ENCODE assay signal across 8 cellular contexts in genomic region chr1:205631010-205631726, GRCh38. TPM values are rescaled to one million over a fixed set of nuclear protein-coding genes. Genes with fewer than 3 reads are reported as not detected.
DNase-seq lines count a peak whose midpoint lies in the region; ATAC-seq and TF ChIP-seq lines count a peak whose summit lies in the region.

No MANE protein-coding gene starts in this region.

- TF ChIP-seq CTCF in IMR-90 (conservative IDR thresholded peaks at IDR 0.05; ENCODE audit: low read depth, low read length), result no peak
- TF ChIP-seq CTCF in OCI-LY3 (IDR thresholded peaks at IDR 0.05; ENCODE audit: low read depth, low read length), result no peak

- H2AFZ ChIP-seq in IMR-90 (replicated peaks; ENCODE audit: low read length, poor library complexity) (peak overlapping the region; percentile 93), OCI-LY3 (ENCODE audit: low read depth, low read length) (no peak overlapping the region)

- H2BK5ac ChIP-seq in IMR-90 (ENCODE audit: low read depth, low read length, poor library complexity, severe bottlenecking), result peak overlapping the region; percentile 87

- WGBS in IMR-90 (ENCODE audit: extremely low coverage in 2 of 2, insufficient read length in 1 of 2), 2 experiments, result 0% methylated on average over 27 of the region's 73 CpGs; no CpG with 5 or more reads in 1 of the 2 experiments

- no peaks in the 10 kb centered on the region for H3K9me3 ChIP-seq in IMR-90 (ENCODE audit: control insufficient read depth, insufficient read depth, low read length)
- no peaks in the 10 kb centered on the region for H3K9me3 ChIP-seq in OCI-LY3 (ENCODE audit: insufficient read depth, low read length)
- no peaks in the 10 kb centered on the region for H3K9me3 ChIP-seq in mucosa of stomach (ENCODE audit: control insufficient read depth, low read length)

- H3K18ac ChIP-seq in IMR-90 (ENCODE audit: low read depth, low read length), result peak overlapping the region; percentile 90

- peaks cover 49% of the 10 kb centered on the region for H3K79me2 ChIP-seq in OCI-LY3 (ENCODE audit: low read length)

- H3K4me3 ChIP-seq in IMR-90 (ENCODE audit: insufficient read depth, low read depth, low read length) (peak overlapping the region; percentile 99), OCI-LY3 (ENCODE audit: low read length) (peak overlapping the region; percentile 90), mucosa of stomach (ENCODE audit: low read length) (peak overlapping the region; percentile 48)

- H3K27me3 ChIP-seq in IMR-90 (ENCODE audit: control insufficient read depth, insufficient read depth, low read length), result no peaks in the 10 kb centered on the region
- no peaks in the 10 kb centered on the region for H3K27me3 ChIP-seq in OCI-LY3 (ENCODE audit: low read depth, low read length)
- H3K27me3 ChIP-seq in mucosa of stomach (ENCODE audit: control insufficient read depth, insufficient read depth, low read length), result no peaks in the 10 kb centered on the region

- H3K27ac ChIP-seq in IMR-90 (ENCODE audit: insufficient read depth, low read length), result peak overlapping the region; percentile 98
- H3K27ac ChIP-seq in OCI-LY3 (ENCODE audit: low read length), result peak overlapping the region; percentile 93
- H3K27ac ChIP-seq in epithelial cell of prostate, result peak overlapping the region; percentile 95

- DNase-seq in DMS114 treated with DMSO at 0.1 percent for 48 hours (lab: John Stamatoyannopoulos, UW; ENCODE audit: unreplicated experiment) (peak; percentile 30), IMR-90 (peak; percentile 76), activated T-cell treated with anti-CD3 and anti-CD28 coated beads for 24 hours (ENCODE audit: low read depth) (peak; percentile 74), epithelial cell of prostate (ENCODE audit: low read depth, low spot score) (no peak)
- peak; percentile 84 for DNase-seq in stimulated activated CD8-positive, alpha-beta memory T cell treated with anti-CD3 and anti-CD28 coated beads, Interleukin-4, amount 100 ng/mL, for 48 hours

- H3K36me3 ChIP-seq in IMR-90 (ENCODE audit: control insufficient read depth, insufficient read depth, low read length) (no peaks in the 10 kb centered on the region), OCI-LY3 (replicated peaks; ENCODE audit: low read depth, low read length) (peaks cover 23% of the 10 kb centered on the region), mucosa of stomach (ENCODE audit: control insufficient read depth, insufficient read depth, low read length) (no peaks in the 10 kb centered on the region)

- H2AK9ac ChIP-seq in IMR-90 (replicated peaks; ENCODE audit: low read depth, low read length, poor library complexity), result peak overlapping the region; percentile 91

- no peak for TF ChIP-seq RAD21 in IMR-90 (IDR thresholded peaks at IDR 0.05; ENCODE audit: low read length)

- peaks cover 6 to 38% of the 10 kb centered on the region in 2 experiments; a peak in 2 of 4 replicates for H3K79me1 ChIP-seq in IMR-90 (ENCODE audit: low read depth in 1 of 2, low read length in 2 of 2)

- intact Hi-C loops in IMR-90 (cut with micrococcal nuclease), result no loop called here

- H4K5ac ChIP-seq in IMR-90 (ENCODE audit: low read depth, low read length), result peak overlapping the region; percentile 89

- peak overlapping the region; percentile 65 for H3K14ac ChIP-seq in IMR-90 (replicated peaks; ENCODE audit: low read depth, low read length)

- H4K20me1 ChIP-seq in IMR-90 (ENCODE audit: insufficient read depth, low read length) (peaks cover 17% of the 10 kb centered on the region; the same call in 1 of the 2 replicates), OCI-LY3 (ENCODE audit: insufficient read depth, low read length) (peaks cover 33% of the 10 kb centered on the region)

- ATAC-seq in GM21576 (IDR thresholded peaks at IDR 0.05; ENCODE audit: unreplicated experiment) (peak; percentile 57), IMR-90 (ENCODE audit: low read depth) (peak; percentile 65)

- dilution Hi-C loops in IMR-90 (cut with HindIII; ENCODE audit: low sequenced_read_pairs, unreplicated experiment), result no loop called here

- peak overlapping the region; percentile 42; the same call in 1 of the 3 replicates for H2BK15ac ChIP-seq in IMR-90 (ENCODE audit: low read depth, low read length)

- POLR2A ChIA-PET in IMR-90 (lab: Charles Lee; ENCODE audit: unreplicated experiment), result no interaction called here

- H2AK5ac ChIP-seq in IMR-90 (ENCODE audit: low read depth, low read length), result no peak overlapping the region

- peak overlapping the region; percentile 93 for H3K56ac ChIP-seq in IMR-90 (ENCODE audit: extremely low read depth, insufficient read depth, low read length)

- peaks cover 6% of the 10 kb centered on the region; the same call in 1 of the 2 replicates for H3K9me1 ChIP-seq in IMR-90 (ENCODE audit: insufficient read depth, low read length)

- H2BK120ac ChIP-seq in IMR-90 (ENCODE audit: low read depth, low read length), result peak overlapping the region; percentile 22

- H3K9ac ChIP-seq in IMR-90 (ENCODE audit: low read depth, low read length), result peak overlapping the region; percentile 93
- peak overlapping the region; percentile 91 for H3K9ac ChIP-seq in OCI-LY3 (ENCODE audit: low read length)
- H3K9ac ChIP-seq in mucosa of stomach (ENCODE audit: low read length), result peak overlapping the region; percentile 78

- peak; percentile 76 for TF ChIP-seq POLR2A in IMR-90 (IDR thresholded peaks at IDR 0.05; ENCODE audit: low read depth, low read length)

- H4K91ac ChIP-seq in IMR-90 (ENCODE audit: insufficient read depth, low read depth, low read length), result peak overlapping the region; percentile 89

- H4K8ac ChIP-seq in IMR-90 (ENCODE audit: low read depth in 2 of 2, low read length in 2 of 2), result peak overlapping the region; percentile 15 to 67

- CTCF ChIA-PET in IMR-90 (lab: Yijun Ruan, JAX), result interaction anchor here (0.7 to 4.4 kb wide), 3 partner anchors 39 to 346 kb away, joined by 4 to 30 read pairs (median 10); no protein-coding TSS in a partner anchor

- peak overlapping the region; percentile 45 for H3K4ac ChIP-seq in IMR-90 (ENCODE audit: low read depth, low read length)

- H3K4me1 ChIP-seq in IMR-90 (ENCODE audit: control insufficient read depth, insufficient read depth, low read length), result peaks cover 4% of the 10 kb centered on the region
- peaks cover 46% of the 10 kb centered on the region for H3K4me1 ChIP-seq in OCI-LY3 (ENCODE audit: low read length)
- H3K4me1 ChIP-seq in mucosa of stomach (ENCODE audit: control insufficient read depth, insufficient read depth, low read length), result peaks cover 7% of the 10 kb centered on the region

- H3K4me2 ChIP-seq in IMR-90 (ENCODE audit: low read depth, low read length) (peak overlapping the region; percentile 98), OCI-LY3 (ENCODE audit: low read length) (peak overlapping the region; percentile 94)

- no TSS peak for BruUV-seq in IMR-90 (replicated peaks; lab: Mats Ljungman, UMichigan)

- in situ Hi-C loops in IMR-90 (cut with MboI; ENCODE audit: low sequenced_read_pairs), result loop anchor here (5.0 kb wide), 1 partner anchor 39 kb away; no protein-coding TSS in a partner anchor

- H2BK20ac ChIP-seq in IMR-90 (ENCODE audit: low read depth, low read length), result 0 out of 2 replicates have a peak overlapping the region, but pooled peaks have one; percentile 24

- H3K23ac ChIP-seq in IMR-90 (ENCODE audit: low read depth, low read length), result peak overlapping the region; percentile 6; the same call in 1 of the 2 replicates

TF ChIP-seq in IMR-90, 13 proteins besides CTCF, POLR2A, EP300 and RAD21:
- no peak for TF ChIP-seq MAFK (IDR thresholded peaks at IDR 0.05; ENCODE audit: low read depth, low read length)
- TF ChIP-seq MXI1 (IDR thresholded peaks at IDR 0.05; ENCODE audit: borderline replicate concordance, low read depth, low read length), result 0 out of 2 replicates have a peak, but pooled peaks have one; percentile 45
- TF ChIP-seq SMC3 (IDR thresholded peaks at IDR 0.05; ENCODE audit: low read depth, low read length), result no peak
- TF ChIP-seq USF2 (IDR thresholded peaks at IDR 0.05; ENCODE audit: low read depth, low read length), result no peak
- TF ChIP-seq FOS (IDR thresholded peaks at IDR 0.05; ENCODE audit: low read depth, low read length), result no peak
- no peak for TF ChIP-seq RCOR1 (IDR thresholded peaks at IDR 0.05; ENCODE audit: insufficient replicate concordance, low read length)
- no peak for TF ChIP-seq CEBPB (IDR thresholded peaks at IDR 0.05; ENCODE audit: low read depth, low read length)
- TF ChIP-seq BHLHE40 (IDR thresholded peaks at IDR 0.05; ENCODE audit: low read depth, low read length), result no peak
- TF ChIP-seq NFE2L2 (IDR thresholded peaks at IDR 0.05; ENCODE audit: low read depth, low read length), result no peak
- no peak for TF ChIP-seq ELK1 (IDR thresholded peaks at IDR 0.05; ENCODE audit: borderline replicate concordance, low read depth, low read length)
- TF ChIP-seq CHD1 (IDR thresholded peaks at IDR 0.05; ENCODE audit: low read depth, low read length), result 0 out of 2 replicates have a peak, but pooled peaks have one; percentile 59
- TF ChIP-seq MAZ (IDR thresholded peaks at IDR 0.05; ENCODE audit: borderline replicate concordance, low read depth, low read length), result peak; percentile 75; the same call in 1 of the 2 replicates
- no peak for TF ChIP-seq RFX5 (IDR thresholded peaks at IDR 0.05; ENCODE audit: low read depth, low read length)

RNA-seq across cellular contexts. Expression of gene ELK4, which starts 0.6 kb away (rescaled TPM):
- 11.3 and 15.6 TPM in 2 replicates for total RNA-seq in IMR-90 (2012; rRNA removed)
- 3.3 and 4.6 TPM in 2 replicates for polyA plus RNA-seq in IMR-90 (2012; rRNA removed)
- polyA plus RNA-seq in IMR-90 (2012; cell fraction: cytosol; rRNA removed), result 0.54 and 0.71 TPM in 2 replicates
- 1.1 and 8.4 TPM in 2 replicates for polyA plus RNA-seq in IMR-90 (2012; cell fraction: nucleus; rRNA removed; ENCODE audit: low replicate concordance)

RNA-seq across cellular contexts. Expression of gene SLC45A3, which starts 49.1 kb away (rescaled TPM):
- total RNA-seq in IMR-90 (2012; rRNA removed), result 1.1 and 1.4 TPM in 2 replicates
- polyA plus RNA-seq in IMR-90 (2012; rRNA removed), result 2.5 and 3.0 TPM in 2 replicates
- 1.1 and 2.4 TPM in 2 replicates for polyA plus RNA-seq in IMR-90 (2012; cell fraction: cytosol; rRNA removed)
- 2.9 and 5.4 TPM in 2 replicates for polyA plus RNA-seq in IMR-90 (2012; cell fraction: nucleus; rRNA removed; ENCODE audit: low replicate concordance)

Comparison
In these comparisons a context has a peak if more than half of its experiments do, and no peak if none do; other contexts are left out.
1. H3K4me3 ChIP-seq: peak in every context shown above with its lines; median percentile 99 in IMR-90; 90 in OCI-LY3; 48 in mucosa of stomach.